ENCODE assay signal across 7 cellular contexts in the genomic region with DNA sequence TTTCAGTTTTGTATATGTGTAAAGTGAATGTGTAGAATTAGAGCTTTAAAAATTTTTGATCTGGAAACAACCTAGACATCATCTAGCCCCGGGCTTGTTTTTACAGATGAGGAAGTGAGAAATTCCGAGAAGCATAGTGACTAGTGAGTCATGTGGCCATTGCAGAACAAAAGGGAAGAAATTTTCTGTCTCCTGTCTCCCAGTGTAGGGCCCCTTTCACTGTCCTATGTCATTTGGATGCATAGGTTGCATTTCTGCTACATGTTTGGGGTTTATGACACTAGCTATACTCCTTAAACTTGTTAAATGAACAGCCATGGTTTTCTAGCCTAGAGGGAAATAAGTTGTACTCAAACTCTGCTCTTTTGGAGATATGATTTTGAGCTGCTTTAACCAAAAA.
DNase-seq lines count a peak whose midpoint lies in the region; ATAC-seq, FAIRE-seq and TF ChIP-seq lines count a peak whose summit lies in the region.

No MANE protein-coding gene starts in this region.

- no peaks in the 10 kb centered on the region for H3K4me1 ChIP-seq in keratinocyte (ENCODE audit: control insufficient read depth, extremely low read depth, insufficient read depth, low read length)

- H3K27ac ChIP-seq in keratinocyte (ENCODE audit: control insufficient read depth, insufficient read depth, low read length) = no peak overlapping the region

- H3K27ac Mint-ChIP-seq in activated T-helper 17 cell treated with anti-CD3 and anti-CD28 coated beads, Interleukin-2, amount 50 U/mL, for 72 hours = peak overlapping the region; percentile 74

- no peaks in the 10 kb centered on the region for H3K9me3 Mint-ChIP-seq in activated T-helper 17 cell treated with anti-CD3 and anti-CD28 coated beads, Interleukin-2, amount 50 U/mL, for 72 hours

- no peaks in the 10 kb centered on the region for H3K36me3 Mint-ChIP-seq in activated T-helper 17 cell treated with anti-CD3 and anti-CD28 coated beads, Interleukin-2, amount 50 U/mL, for 72 hours (ENCODE audit: low read depth)

- H4K20me1 ChIP-seq in keratinocyte (ENCODE audit: control insufficient read depth, extremely low read depth, insufficient read depth, low read length) = no peaks in the 10 kb centered on the region

- H3K9me3 ChIP-seq in keratinocyte (ENCODE audit: control insufficient read depth, low read depth, low read length) = no peaks in the 10 kb centered on the region

- TF ChIP-seq CTCF in keratinocyte (optimal IDR thresholded peaks at IDR 0.05 in 1 of 3, IDR thresholded peaks at IDR 0.05 in 1 of 3, conservative IDR thresholded peaks at IDR 0.05 in 1 of 3; ENCODE audit: extremely low read depth in 1 of 3, insufficient read depth in 2 of 3, low read length in 3 of 3) = no peak

- H3K79me2 ChIP-seq in keratinocyte (ENCODE audit: control insufficient read depth, insufficient read depth, low read length) = no peaks in the 10 kb centered on the region

- H2AFZ ChIP-seq in keratinocyte (ENCODE audit: control insufficient read depth, low read length) = no peak overlapping the region

- H3K9ac ChIP-seq in keratinocyte (ENCODE audit: control insufficient read depth, extremely low read depth, insufficient read depth, low read length) = no peak overlapping the region

- no peaks in the 10 kb centered on the region for H3K36me3 ChIP-seq in keratinocyte (ENCODE audit: control insufficient read depth in 2 of 2, extremely low read depth in 1 of 2, insufficient read depth in 2 of 2, low read length in 2 of 2)

- peak overlapping the region; percentile 65 for H3K4me3 Mint-ChIP-seq in activated T-helper 17 cell treated with anti-CD3 and anti-CD28 coated beads, Interleukin-2, amount 50 U/mL, for 72 hours

- no peaks in the 10 kb centered on the region for H3K27me3 Mint-ChIP-seq in activated T-helper 17 cell treated with anti-CD3 and anti-CD28 coated beads, Interleukin-2, amount 50 U/mL, for 72 hours

- ATAC-seq in GM18498 (IDR thresholded peaks at IDR 0.05; ENCODE audit: unreplicated experiment) (peak; percentile 98), GM21529 (IDR thresholded peaks at IDR 0.05; ENCODE audit: unreplicated experiment) (peak; percentile 98)
- ATAC-seq in activated T-helper 17 cell treated with anti-CD3 and anti-CD28 coated beads, Interleukin-2, amount 50 U/mL, for 72 hours (replicated peaks) = peak; percentile 90

- no peak overlapping the region for H3K4me2 ChIP-seq in keratinocyte (ENCODE audit: control insufficient read depth, extremely low read depth, insufficient read depth, low read depth, low read length)

- DNase-seq in HT1080 (ENCODE audit: low read depth) (peak; percentile 59), keratinocyte (ENCODE audit: low read depth, low spot score) (peak; percentile 4), NCI-H748 (lab: John Stamatoyannopoulos, UW; ENCODE audit: unreplicated experiment) (no peak), SHP77 (lab: John Stamatoyannopoulos, UW) (no peak)

- H3K27me3 ChIP-seq in keratinocyte (ENCODE audit: control insufficient read depth, extremely low read depth, insufficient read depth, low read length) = no peaks in the 10 kb centered on the region

- FAIRE-seq in keratinocyte (lab: Jason Lieb, UNC) = peak; percentile 57

- no peak overlapping the region for H3K4me3 ChIP-seq in keratinocyte (ENCODE audit: control insufficient read depth in 2 of 3, extremely low read depth in 1 of 3, insufficient read depth in 2 of 3, low read depth in 1 of 3, low read length in 3 of 3)

- peaks cover 30% of the 10 kb centered on the region for H3K4me1 Mint-ChIP-seq in activated T-helper 17 cell treated with anti-CD3 and anti-CD28 coated beads, Interleukin-2, amount 50 U/mL, for 72 hours

- dilution Hi-C loops in keratinocyte (cut with MboI; ENCODE audit: extremely low pct_ligation_motif_present, low sequenced_read_pairs) = no loop called here

- no peaks in the 10 kb centered on the region for H3K9me1 ChIP-seq in keratinocyte (ENCODE audit: control insufficient read depth, extremely low read depth, insufficient read depth, low read length)

Comparison
In these comparisons a context has a peak if more than half of its experiments do, and no peak if none do; other contexts are left out.
1. DNase-seq: peak in HT1080 (single experiment) and keratinocyte (single experiment); none in NCI-H748 (single experiment) and SHP77 (0 of 2).
2. Peak in every context shown above with its lines, with median percentiles within 50 percentile points of each other: ATAC-seq.